In the genomic region with DNA sequence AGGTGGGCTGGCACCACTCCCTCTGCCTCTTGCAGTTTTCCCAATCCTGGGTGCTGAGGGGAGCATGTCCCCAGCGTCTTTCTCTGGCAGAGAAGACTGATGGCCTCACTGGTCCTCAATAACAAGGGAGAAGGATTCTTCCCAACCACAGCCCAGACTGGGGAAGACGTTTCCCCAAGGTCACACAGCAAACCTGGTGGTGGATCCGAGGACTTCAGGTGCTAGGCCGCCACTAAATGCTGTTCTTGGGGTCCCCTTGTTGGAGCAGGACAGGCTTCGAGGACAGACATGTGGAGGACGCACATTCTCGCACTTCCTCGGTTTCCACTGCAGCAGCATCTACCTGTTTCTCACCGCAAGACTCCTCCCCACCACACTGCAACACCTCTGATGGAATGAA, we compare ENCODE assay signal across 1 cellular context.
TF ChIP-seq lines count a peak whose summit lies in the region.

No MANE protein-coding gene starts in this region.

TF ChIP-seq in liver, 16 proteins besides CTCF, POLR2A, EP300 and RAD21 (continued from another document):
- TF ChIP-seq, protein P1, sequence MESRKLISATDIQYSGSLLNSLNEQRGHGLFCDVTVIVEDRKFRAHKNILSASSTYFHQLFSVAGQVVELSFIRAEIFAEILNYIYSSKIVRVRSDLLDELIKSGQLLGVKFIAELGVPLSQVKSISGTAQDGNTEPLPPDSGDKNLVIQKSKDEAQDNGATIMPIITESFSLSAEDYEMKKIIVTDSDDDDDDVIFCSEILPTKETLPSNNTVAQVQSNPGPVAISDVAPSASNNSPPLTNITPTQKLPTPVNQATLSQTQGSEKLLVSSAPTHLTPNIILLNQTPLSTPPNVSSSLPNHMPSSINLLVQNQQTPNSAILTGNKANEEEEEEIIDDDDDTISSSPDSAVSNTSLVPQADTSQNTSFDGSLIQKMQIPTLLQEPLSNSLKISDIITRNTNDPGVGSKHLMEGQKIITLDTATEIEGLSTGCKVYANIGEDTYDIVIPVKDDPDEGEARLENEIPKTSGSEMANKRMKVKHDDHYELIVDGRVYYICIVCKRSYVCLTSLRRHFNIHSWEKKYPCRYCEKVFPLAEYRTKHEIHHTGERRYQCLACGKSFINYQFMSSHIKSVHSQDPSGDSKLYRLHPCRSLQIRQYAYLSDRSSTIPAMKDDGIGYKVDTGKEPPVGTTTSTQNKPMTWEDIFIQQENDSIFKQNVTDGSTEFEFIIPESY (IDR thresholded peaks at IDR 0.05) = no peak
- TF ChIP-seq TAF1 (conservative IDR thresholded peaks at IDR 0.05) (no peak), HNF4A (conservative IDR thresholded peaks at IDR 0.05) (no peak), SP1 (IDR thresholded peaks at IDR 0.05) (no peak), NR2F2 (IDR thresholded peaks at IDR 0.05) (no peak), YY1 (IDR thresholded peaks at IDR 0.05) (no peak), RXRA (IDR thresholded peaks at IDR 0.05) (no peak), JUND (IDR thresholded peaks at IDR 0.05) (no peak), FOXA1 (IDR thresholded peaks at IDR 0.05) (no peak), EGR1 (IDR thresholded peaks at IDR 0.05; ENCODE audit: low read depth in 2 of 2) (no peak), HNF4G (IDR thresholded peaks at IDR 0.05) (no peak)
- TF ChIP-seq, protein P2, sequence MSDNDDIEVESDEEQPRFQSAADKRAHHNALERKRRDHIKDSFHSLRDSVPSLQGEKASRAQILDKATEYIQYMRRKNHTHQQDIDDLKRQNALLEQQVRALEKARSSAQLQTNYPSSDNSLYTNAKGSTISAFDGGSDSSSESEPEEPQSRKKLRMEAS (IDR thresholded peaks at IDR 0.05) = no peak
- TF ChIP-seq, protein P3, sequence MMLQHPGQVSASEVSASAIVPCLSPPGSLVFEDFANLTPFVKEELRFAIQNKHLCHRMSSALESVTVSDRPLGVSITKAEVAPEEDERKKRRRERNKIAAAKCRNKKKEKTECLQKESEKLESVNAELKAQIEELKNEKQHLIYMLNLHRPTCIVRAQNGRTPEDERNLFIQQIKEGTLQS (IDR thresholded peaks at IDR 0.05) = no peak
- TF ChIP-seq, protein P4, sequence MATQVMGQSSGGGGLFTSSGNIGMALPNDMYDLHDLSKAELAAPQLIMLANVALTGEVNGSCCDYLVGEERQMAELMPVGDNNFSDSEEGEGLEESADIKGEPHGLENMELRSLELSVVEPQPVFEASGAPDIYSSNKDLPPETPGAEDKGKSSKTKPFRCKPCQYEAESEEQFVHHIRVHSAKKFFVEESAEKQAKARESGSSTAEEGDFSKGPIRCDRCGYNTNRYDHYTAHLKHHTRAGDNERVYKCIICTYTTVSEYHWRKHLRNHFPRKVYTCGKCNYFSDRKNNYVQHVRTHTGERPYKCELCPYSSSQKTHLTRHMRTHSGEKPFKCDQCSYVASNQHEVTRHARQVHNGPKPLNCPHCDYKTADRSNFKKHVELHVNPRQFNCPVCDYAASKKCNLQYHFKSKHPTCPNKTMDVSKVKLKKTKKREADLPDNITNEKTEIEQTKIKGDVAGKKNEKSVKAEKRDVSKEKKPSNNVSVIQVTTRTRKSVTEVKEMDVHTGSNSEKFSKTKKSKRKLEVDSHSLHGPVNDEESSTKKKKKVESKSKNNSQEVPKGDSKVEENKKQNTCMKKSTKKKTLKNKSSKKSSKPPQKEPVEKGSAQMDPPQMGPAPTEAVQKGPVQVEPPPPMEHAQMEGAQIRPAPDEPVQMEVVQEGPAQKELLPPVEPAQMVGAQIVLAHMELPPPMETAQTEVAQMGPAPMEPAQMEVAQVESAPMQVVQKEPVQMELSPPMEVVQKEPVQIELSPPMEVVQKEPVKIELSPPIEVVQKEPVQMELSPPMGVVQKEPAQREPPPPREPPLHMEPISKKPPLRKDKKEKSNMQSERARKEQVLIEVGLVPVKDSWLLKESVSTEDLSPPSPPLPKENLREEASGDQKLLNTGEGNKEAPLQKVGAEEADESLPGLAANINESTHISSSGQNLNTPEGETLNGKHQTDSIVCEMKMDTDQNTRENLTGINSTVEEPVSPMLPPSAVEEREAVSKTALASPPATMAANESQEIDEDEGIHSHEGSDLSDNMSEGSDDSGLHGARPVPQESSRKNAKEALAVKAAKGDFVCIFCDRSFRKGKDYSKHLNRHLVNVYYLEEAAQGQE (IDR thresholded peaks at IDR 0.05) = no peak
